In genomic region chr3:66055319-66055718, GRCh38 we compare ENCODE assay signal across 14 cellular contexts. TPM values are rescaled to one million over a fixed set of nuclear protein-coding genes. Genes with fewer than 3 reads are reported as not detected.
DNase-seq lines count a peak whose midpoint lies in the region; TF ChIP-seq lines count a peak whose summit lies in the region.
"Had no signal": no experiment of that assay in that cellular context is flagged by ENCODE, and none has a peak within 500 bp of the region (broad histone marks: within the 10 kb centered on the region; RNA-seq: fewer than 3 reads in every experiment).

No MANE protein-coding gene starts in this region.

- TF ChIP-seq CTCF in fibroblast of the aortic adventitia (IDR thresholded peaks at IDR 0.05; ENCODE audit: insufficient read depth, low read length) (no peak), nephron progenitor cell (IDR thresholded peaks at IDR 0.05) (no peak)

- peak; percentile 5 for DNase-seq in fibroblast of the aortic adventitia (ENCODE audit: low read depth)
- no peak for DNase-seq in nephron progenitor cell
- DNase-seq in activated naive CD4-positive, alpha-beta T cell (lab: John Stamatoyannopoulos, UW) = no peak
- no peak for DNase-seq in ecto neural progenitor cell (ENCODE audit: low spot score)
- DNase-seq in DMS53 (lab: John Stamatoyannopoulos, UW) = no peak
- DNase-seq: C1 segment of cervical spinal cord; Calu3; CD4-positive, alpha-beta T cell; DMS 273 treated with DMSO at 0.1 percent for 48 hours; DMS79 had no signal

- H3K9ac ChIP-seq in HUES48 (ENCODE audit: low read depth, low read length) (no peak overlapping the region), subcutaneous abdominal adipose tissue (ENCODE audit: low read length in 5 of 5) (no peak overlapping the region)

- peak overlapping the region; percentile 40 for H3K27ac Mint-ChIP-seq in nephron progenitor cell
- H3K27ac Mint-ChIP-seq: B cell; CD4-positive, alpha-beta T cell had no signal

- H3K36me3 ChIP-seq in HUES48 (ENCODE audit: control insufficient read depth, insufficient read depth, low read length) (no peaks in the 10 kb centered on the region), subcutaneous abdominal adipose tissue (ENCODE audit: control insufficient read depth in 5 of 5, insufficient read depth in 5 of 5, low read length in 5 of 5) (no peaks in the 10 kb centered on the region)

- H3K9me3 Mint-ChIP-seq in nephron progenitor cell = peaks cover 7% of the 10 kb centered on the region

- H3K4me3 ChIP-seq in HUES48 (ENCODE audit: low read depth, low read length) (no peak overlapping the region), fibroblast of the aortic adventitia (ENCODE audit: low read depth, low read length) (no peak overlapping the region), subcutaneous abdominal adipose tissue (ENCODE audit: low read depth in 1 of 5, low read length in 5 of 5) (no peak overlapping the region)
- H3K4me3 ChIP-seq: GM12878 had no signal

- peaks cover 26% of the 10 kb centered on the region for H3K4me1 Mint-ChIP-seq in nephron progenitor cell
- H3K4me1 Mint-ChIP-seq: B cell had no signal

- H3K4me3 Mint-ChIP-seq in nephron progenitor cell = no peak overlapping the region
- H3K4me3 Mint-ChIP-seq: B cell; CD4-positive, alpha-beta T cell had no signal

- peaks cover 34% of the 10 kb centered on the region for H3K4me1 ChIP-seq in HUES48 (ENCODE audit: control insufficient read depth, insufficient read depth, low read length)
- peaks cover 0 to 39% (median 35%) of the 10 kb centered on the region in 5 donors for H3K4me1 ChIP-seq in subcutaneous abdominal adipose tissue (ENCODE audit: control insufficient read depth in 5 of 5, insufficient read depth in 5 of 5, low read length in 5 of 5)

- H3K27me3 ChIP-seq in HUES48 (ENCODE audit: control insufficient read depth, insufficient read depth, low read length) (no peaks in the 10 kb centered on the region), subcutaneous abdominal adipose tissue (ENCODE audit: control insufficient read depth in 5 of 5, insufficient read depth in 4 of 5, low read length in 5 of 5) (no peaks in the 10 kb centered on the region)

- H3K36me3 Mint-ChIP-seq in nephron progenitor cell (ENCODE audit: low read depth) = no peaks in the 10 kb centered on the region

- H3K27ac ChIP-seq in HUES48 (ENCODE audit: low read depth, low read length) (peak overlapping the region; percentile 16), subcutaneous abdominal adipose tissue (ENCODE audit: low read depth, low read length) (peak overlapping the region; percentile 21)

- H3K27me3 Mint-ChIP-seq in nephron progenitor cell (ENCODE audit: low read depth, poor library complexity) = peaks cover 13% of the 10 kb centered on the region
- H3K27me3 Mint-ChIP-seq: B cell had no signal

- H3K9me3 ChIP-seq in HUES48 (ENCODE audit: control insufficient read depth, insufficient read depth, low read length) (no peaks in the 10 kb centered on the region), subcutaneous abdominal adipose tissue (ENCODE audit: control insufficient read depth in 5 of 5, low read length in 5 of 5) (no peaks in the 10 kb centered on the region)

RNA-seq across cellular contexts. Expression of gene MAGI1, which starts 16.6 kb away (rescaled TPM):
- 13.0 and 30.2 TPM in 2 replicates for total RNA-seq in fibroblast of the aortic adventitia (ENCODE audit: low replicate concordance)
- total RNA-seq: CD4-positive, alpha-beta T cell had no signal
